ENCODE assay signal across 15 cellular contexts in genomic region chr14:90551070-90551704, GRCh38.
DNase-seq lines count a peak whose midpoint lies in the region; ATAC-seq and TF ChIP-seq lines count a peak whose summit lies in the region.
"Had no signal": no experiment of that assay in that cellular context is flagged by ENCODE, and none has a peak within 500 bp of the region (broad histone marks: within the 10 kb centered on the region; RNA-seq: fewer than 3 reads in every experiment).

No MANE protein-coding gene starts in this region.

- H3K36me3 ChIP-seq in thoracic aorta: no peaks in the 10 kb centered on the region
- H3K36me3 ChIP-seq: MG63, upper lobe of left lung had no signal

- peaks cover 5 to 52% of the 10 kb centered on the region in 2 donors for H3K4me1 ChIP-seq in thoracic aorta (ENCODE audit: control insufficient read depth in 1 of 2, low read depth in 2 of 2)

- ATAC-seq in Right ventricle myocardium superior (ENCODE audit: poor library complexity) (peak; percentile 14), left cardiac atrium (no peak), thoracic aorta (ENCODE audit: insufficient number of reproducible peaks, low FRiP score, low read depth) (no peak), GM21529 (IDR thresholded peaks at IDR 0.05; ENCODE audit: unreplicated experiment) (no peak)
- ATAC-seq: activated CD4-positive, alpha-beta T cell treated with anti-CD3 and anti-CD28 coated beads for 36 hours had no signal

- peak overlapping the region; percentile 46 for H3K27ac ChIP-seq in layer of hippocampus (ENCODE audit: low read depth, low read length)
- H3K27ac ChIP-seq in thoracic aorta: peak overlapping the region; percentile 58 to 79
- H3K27ac ChIP-seq: upper lobe of left lung had no signal

- TF ChIP-seq CTCF in choroid plexus epithelial cell (conservative IDR thresholded peaks at IDR 0.05; ENCODE audit: low read depth, low read length) (no peak), thoracic aorta (IDR thresholded peaks at IDR 0.05) (no peak)

- no peak overlapping the region for H3K4me3 ChIP-seq in choroid plexus epithelial cell (ENCODE audit: low read depth, low read length)
- no peak overlapping the region for H3K4me3 ChIP-seq in thoracic aorta
- H3K4me3 ChIP-seq: MG63, upper lobe of left lung had no signal

- H3K9me3 ChIP-seq in thoracic aorta: no peaks in the 10 kb centered on the region
- H3K9me3 ChIP-seq: MG63, upper lobe of left lung had no signal

- H3K27me3 ChIP-seq in layer of hippocampus (ENCODE audit: control insufficient read depth, insufficient read depth, low read length) (no peaks in the 10 kb centered on the region), thoracic aorta (replicated peaks; ENCODE audit: insufficient read depth) (no peaks in the 10 kb centered on the region)
- H3K27me3 ChIP-seq: MG63, upper lobe of left lung had no signal

- intact Hi-C loops in Right ventricle myocardium superior (cut with DNase I): no loop called here
- intact Hi-C loops in left cardiac atrium (cut with DNase I): no loop called here

- peak; percentile 49 for DNase-seq in Right ventricle myocardium superior
- no peak for DNase-seq in left cardiac atrium
- peak; percentile 36 for DNase-seq in choroid plexus epithelial cell (ENCODE audit: low read depth)
- no peak for DNase-seq in thoracic aorta (ENCODE audit: low spot score)
- DNase-seq in NCI-H1436 (lab: John Stamatoyannopoulos, UW): no peak
- no peak for DNase-seq in NCI-H345 treated with DMSO at 0.1 percent for 48 hours (lab: John Stamatoyannopoulos, UW; ENCODE audit: unreplicated experiment)
- DNase-seq: 8988T; activated CD4-positive, alpha-beta T cell treated with anti-CD3 and anti-CD28 coated beads for 36 hours; GF-D8; MG63; NCI-H2081 treated with DMSO at 0.1 percent for 48 hours; stimulated activated CD4-positive, alpha-beta T cell treated with anti-CD3 and anti-CD28 coated beads, Interleukin-1b, Interleukin-23, amount 100 ng/mL, for 48 hours; upper lobe of left lung had no signal

Comparison
In these comparisons a context has a peak if more than half of its experiments do, and no peak if none do; other contexts are left out.
1. DNase-seq: peak in Right ventricle myocardium superior (single experiment) and choroid plexus epithelial cell (single experiment); none in left cardiac atrium (single experiment), thoracic aorta (single experiment), NCI-H1436 (single experiment) and NCI-H345 treated with DMSO at 0.1 percent for 48 hours (single experiment).